ENCODE assay signal across 7 cellular contexts in the genomic region with DNA sequence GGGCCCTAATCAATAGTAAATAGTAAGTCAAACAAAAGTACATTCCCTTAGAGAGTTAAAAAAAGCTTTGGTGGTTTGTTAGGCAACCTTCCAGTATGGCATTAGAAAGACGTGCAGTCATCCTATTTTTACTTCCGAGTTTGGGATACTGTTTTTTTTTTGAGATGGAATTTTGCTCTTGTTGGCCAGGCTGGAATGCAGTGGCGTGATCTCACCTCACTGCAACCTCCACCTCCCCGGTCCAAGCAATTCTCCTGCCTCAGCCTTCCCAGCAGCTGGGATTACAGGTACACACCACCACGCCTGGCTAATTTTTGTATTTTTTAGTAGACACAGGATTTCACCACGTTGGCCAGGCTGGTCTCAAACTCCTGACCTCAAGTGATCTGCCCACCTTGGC. TPM values are rescaled to one million over a fixed set of nuclear protein-coding genes. Genes with fewer than 3 reads are reported as not detected.
DNase-seq lines count a peak whose midpoint lies in the region; TF ChIP-seq lines count a peak whose summit lies in the region.
"Not testable (repeated sequence)": the region's sequence is repeated elsewhere in the genome, so short reads cannot be mapped to it uniquely, and the experiment has no call there.

No MANE protein-coding gene starts in this region.

- CTCF ChIA-PET in MCF 10A (lab: Yijun Ruan, JAX): interaction anchor here (0.7 kb wide), 1 partner anchor 12 kb away, joined by 3 read pairs; no protein-coding TSS in a partner anchor

- not testable (repeated sequence) for H3K9me3 Mint-ChIP-seq in MCF 10A (ENCODE audit: unreplicated experiment)

- POLR2A ChIA-PET in MCF 10A (lab: Yijun Ruan, JAX): interaction anchor here (0.7 to 1.0 kb wide), 2 partner anchors 53 to 55 kb away, joined by 3 to 5 read pairs; no protein-coding TSS in a partner anchor

- not testable (repeated sequence) for BruUV-seq in MCF 10A (replicated peaks; lab: Mats Ljungman, UMichigan)

- peak; percentile 1 for DNase-seq in GM04504 (ENCODE audit: low read depth)
- DNase-seq in M059J (ENCODE audit: low read depth): peak; percentile 69
- DNase-seq in amniotic epithelial cell (ENCODE audit: low read depth): peak; percentile 26
- peak; percentile 38 for DNase-seq in MCF 10A (ENCODE audit: unreplicated experiment)
- DNase-seq in fibroblast of the aortic adventitia (ENCODE audit: low read depth): peak; percentile 37
- peak; percentile 21 for DNase-seq in mucosa of gallbladder (ENCODE audit: low spot score)

- TF ChIP-seq CTCF in C4-2B (conservative IDR thresholded peaks at IDR 0.05); MCF 10A (IDR thresholded peaks at IDR 0.05; ENCODE audit: unreplicated experiment); fibroblast of the aortic adventitia (IDR thresholded peaks at IDR 0.05; ENCODE audit: insufficient read depth, low read length): not testable (repeated sequence)

- H3K4me1 Mint-ChIP-seq in MCF 10A (ENCODE audit: insufficient read depth, unreplicated experiment): peaks cover 11% of the 10 kb centered on the region

- not testable (repeated sequence) for H3K4me3 Mint-ChIP-seq in MCF 10A (ENCODE audit: unreplicated experiment)

- H3K27ac ChIP-seq in C4-2B: peak overlapping the region; percentile 51

- not testable (repeated sequence) for H3K27me3 Mint-ChIP-seq in MCF 10A (ENCODE audit: insufficient read depth, unreplicated experiment)

- intact Hi-C loops in MCF 10A (cut with micrococcal nuclease): not testable (repeated sequence)

- H3K4me3 ChIP-seq in fibroblast of the aortic adventitia (ENCODE audit: low read depth, low read length): not testable (repeated sequence)

- H3K27ac Mint-ChIP-seq in MCF 10A (ENCODE audit: low read depth, unreplicated experiment): not testable (repeated sequence)

- H3K36me3 Mint-ChIP-seq in MCF 10A (ENCODE audit: insufficient read depth, unreplicated experiment): not testable (repeated sequence)

RNA-seq across cellular contexts. Expression of a gene that starts 54.0 kb away (rescaled TPM):
- total RNA-seq in M059J (2014; rRNA removed; shearing (Covaris generic)): 40.6 and 73.3 TPM in 2 replicates
- 62.4 and 64.0 TPM in 2 replicates for total RNA-seq in MCF 10A (2022)
- 32.7 and 66.9 TPM in 2 replicates for total RNA-seq in fibroblast of the aortic adventitia (ENCODE audit: low replicate concordance)
- 48.7 TPM for total RNA-seq in mucosa of gallbladder

Comparison
In these comparisons a context has a peak if more than half of its experiments do, and no peak if none do; other contexts are left out.
1. DNase-seq: peak in every context shown above with its lines; median percentile 69 in M059J; 38 in MCF 10A; 37 in fibroblast of the aortic adventitia; 26 in amniotic epithelial cell; 21 in mucosa of gallbladder; 1 in GM04504.